ENCODE assay signal across 1 cellular context in the genomic region with DNA sequence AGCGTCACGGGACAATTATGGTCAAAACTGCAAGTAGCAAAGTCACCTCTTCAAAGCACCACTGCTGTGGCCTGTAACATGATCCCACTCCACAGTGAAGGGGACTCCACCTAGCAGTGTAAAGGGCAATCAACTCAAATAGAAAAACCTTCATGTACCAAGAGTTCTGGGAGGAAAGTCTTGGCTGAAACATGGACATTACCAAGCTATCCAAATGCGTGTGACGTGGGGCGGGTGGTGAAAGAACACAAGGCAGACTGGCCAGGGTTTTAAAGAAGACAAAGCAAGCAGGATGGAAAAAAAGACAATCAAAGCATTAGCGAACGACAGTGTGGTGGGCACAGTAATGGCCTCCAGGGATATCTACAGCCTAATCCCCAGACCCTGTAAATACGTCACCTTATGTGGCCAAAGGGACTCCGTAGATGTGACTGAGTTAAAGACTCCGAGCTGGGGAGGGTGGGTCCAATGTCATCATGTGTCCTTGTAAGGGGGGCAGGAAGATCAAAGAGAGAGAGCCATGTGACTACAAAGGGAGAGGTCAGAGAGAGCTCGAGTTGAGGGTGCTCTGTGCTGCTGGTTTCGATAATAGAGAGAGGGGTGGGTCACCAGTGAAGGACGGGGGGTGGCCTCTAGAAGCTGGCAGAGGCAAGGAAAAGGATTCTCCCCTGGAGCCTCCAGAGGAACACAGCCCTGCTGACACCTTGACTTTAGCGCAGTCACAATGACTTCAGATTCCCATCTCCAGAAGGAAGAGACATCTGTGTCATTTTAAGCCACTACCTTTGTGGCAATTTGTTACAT.
TF ChIP-seq lines count a peak whose summit lies in the region.

No MANE protein-coding gene starts in this region.

TF ChIP-seq in HepG2, 621 proteins besides CTCF, POLR2A, EP300 and RAD21 (continues in another document):
- TF ChIP-seq, protein P1, sequence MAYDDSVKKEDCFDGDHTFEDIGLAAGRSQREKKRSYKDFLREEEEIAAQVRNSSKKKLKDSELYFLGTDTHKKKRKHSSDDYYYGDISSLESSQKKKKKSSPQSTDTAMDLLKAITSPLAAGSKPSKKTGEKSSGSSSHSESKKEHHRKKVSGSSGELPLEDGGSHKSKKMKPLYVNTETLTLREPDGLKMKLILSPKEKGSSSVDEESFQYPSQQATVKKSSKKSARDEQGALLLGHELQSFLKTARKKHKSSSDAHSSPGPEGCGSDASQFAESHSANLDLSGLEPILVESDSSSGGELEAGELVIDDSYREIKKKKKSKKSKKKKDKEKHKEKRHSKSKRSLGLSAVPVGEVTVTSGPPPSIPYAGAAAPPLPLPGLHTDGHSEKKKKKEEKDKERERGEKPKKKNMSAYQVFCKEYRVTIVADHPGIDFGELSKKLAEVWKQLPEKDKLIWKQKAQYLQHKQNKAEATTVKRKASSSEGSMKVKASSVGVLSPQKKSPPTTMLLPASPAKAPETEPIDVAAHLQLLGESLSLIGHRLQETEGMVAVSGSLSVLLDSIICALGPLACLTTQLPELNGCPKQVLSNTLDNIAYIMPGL (CRISPR knock-in tag; IDR thresholded peaks at IDR 0.05; ENCODE audit: borderline replicate concordance in 1 of 2, low read depth in 1 of 2): peak in 1 of 2 experiments; percentile 55; a peak in 1 of 4 replicates
- TF ChIP-seq ZFP37 (CRISPR knock-in tag; IDR thresholded peaks at IDR 0.05; ENCODE audit: borderline replicate concordance): no peak
- TF ChIP-seq, protein P2, sequence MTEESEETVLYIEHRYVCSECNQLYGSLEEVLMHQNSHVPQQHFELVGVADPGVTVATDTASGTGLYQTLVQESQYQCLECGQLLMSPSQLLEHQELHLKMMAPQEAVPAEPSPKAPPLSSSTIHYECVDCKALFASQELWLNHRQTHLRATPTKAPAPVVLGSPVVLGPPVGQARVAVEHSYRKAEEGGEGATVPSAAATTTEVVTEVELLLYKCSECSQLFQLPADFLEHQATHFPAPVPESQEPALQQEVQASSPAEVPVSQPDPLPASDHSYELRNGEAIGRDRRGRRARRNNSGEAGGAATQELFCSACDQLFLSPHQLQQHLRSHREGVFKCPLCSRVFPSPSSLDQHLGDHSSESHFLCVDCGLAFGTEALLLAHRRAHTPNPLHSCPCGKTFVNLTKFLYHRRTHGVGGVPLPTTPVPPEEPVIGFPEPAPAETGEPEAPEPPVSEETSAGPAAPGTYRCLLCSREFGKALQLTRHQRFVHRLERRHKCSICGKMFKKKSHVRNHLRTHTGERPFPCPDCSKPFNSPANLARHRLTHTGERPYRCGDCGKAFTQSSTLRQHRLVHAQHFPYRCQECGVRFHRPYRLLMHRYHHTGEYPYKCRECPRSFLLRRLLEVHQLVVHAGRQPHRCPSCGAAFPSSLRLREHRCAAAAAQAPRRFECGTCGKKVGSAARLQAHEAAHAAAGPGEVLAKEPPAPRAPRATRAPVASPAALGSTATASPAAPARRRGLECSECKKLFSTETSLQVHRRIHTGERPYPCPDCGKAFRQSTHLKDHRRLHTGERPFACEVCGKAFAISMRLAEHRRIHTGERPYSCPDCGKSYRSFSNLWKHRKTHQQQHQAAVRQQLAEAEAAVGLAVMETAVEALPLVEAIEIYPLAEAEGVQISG (CRISPR knock-in tag; IDR thresholded peaks at IDR 0.05): no peak; the same call in 1 of the 2 replicates
- TF ChIP-seq HNRNPLL (IDR thresholded peaks at IDR 0.05; ENCODE audit: low read depth, low read length, poor library complexity, severe bottlenecking): no peak
- TF ChIP-seq, protein P3, sequence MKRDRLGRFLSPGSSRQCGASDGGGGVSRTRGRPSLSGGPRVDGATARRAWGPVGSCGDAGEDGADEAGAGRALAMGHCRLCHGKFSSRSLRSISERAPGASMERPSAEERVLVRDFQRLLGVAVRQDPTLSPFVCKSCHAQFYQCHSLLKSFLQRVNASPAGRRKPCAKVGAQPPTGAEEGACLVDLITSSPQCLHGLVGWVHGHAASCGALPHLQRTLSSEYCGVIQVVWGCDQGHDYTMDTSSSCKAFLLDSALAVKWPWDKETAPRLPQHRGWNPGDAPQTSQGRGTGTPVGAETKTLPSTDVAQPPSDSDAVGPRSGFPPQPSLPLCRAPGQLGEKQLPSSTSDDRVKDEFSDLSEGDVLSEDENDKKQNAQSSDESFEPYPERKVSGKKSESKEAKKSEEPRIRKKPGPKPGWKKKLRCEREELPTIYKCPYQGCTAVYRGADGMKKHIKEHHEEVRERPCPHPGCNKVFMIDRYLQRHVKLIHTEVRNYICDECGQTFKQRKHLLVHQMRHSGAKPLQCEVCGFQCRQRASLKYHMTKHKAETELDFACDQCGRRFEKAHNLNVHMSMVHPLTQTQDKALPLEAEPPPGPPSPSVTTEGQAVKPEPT (CRISPR knock-in tag; IDR thresholded peaks at IDR 0.05; ENCODE audit: low read depth): no peak
- peak; percentile 47; the same call in 1 of the 2 replicates for TF ChIP-seq ZNF7 (CRISPR knock-in tag; IDR thresholded peaks at IDR 0.05)
- no peak for TF ChIP-seq ZNF431 (CRISPR knock-in tag; IDR thresholded peaks at IDR 0.05; ENCODE audit: borderline replicate concordance, low read depth)
- peak; percentile 14; the same call in 1 of the 2 replicates for TF ChIP-seq FOXK2 (IDR thresholded peaks at IDR 0.05)
- no peak for TF ChIP-seq PCBP2 (optimal IDR thresholded peaks at IDR 0.05; ENCODE audit: low read depth, low read length, poor library complexity, severe bottlenecking)
- no peak for TF ChIP-seq ZNF207 (IDR thresholded peaks at IDR 0.05; ENCODE audit: borderline replicate concordance)
- TF ChIP-seq, protein P4, sequence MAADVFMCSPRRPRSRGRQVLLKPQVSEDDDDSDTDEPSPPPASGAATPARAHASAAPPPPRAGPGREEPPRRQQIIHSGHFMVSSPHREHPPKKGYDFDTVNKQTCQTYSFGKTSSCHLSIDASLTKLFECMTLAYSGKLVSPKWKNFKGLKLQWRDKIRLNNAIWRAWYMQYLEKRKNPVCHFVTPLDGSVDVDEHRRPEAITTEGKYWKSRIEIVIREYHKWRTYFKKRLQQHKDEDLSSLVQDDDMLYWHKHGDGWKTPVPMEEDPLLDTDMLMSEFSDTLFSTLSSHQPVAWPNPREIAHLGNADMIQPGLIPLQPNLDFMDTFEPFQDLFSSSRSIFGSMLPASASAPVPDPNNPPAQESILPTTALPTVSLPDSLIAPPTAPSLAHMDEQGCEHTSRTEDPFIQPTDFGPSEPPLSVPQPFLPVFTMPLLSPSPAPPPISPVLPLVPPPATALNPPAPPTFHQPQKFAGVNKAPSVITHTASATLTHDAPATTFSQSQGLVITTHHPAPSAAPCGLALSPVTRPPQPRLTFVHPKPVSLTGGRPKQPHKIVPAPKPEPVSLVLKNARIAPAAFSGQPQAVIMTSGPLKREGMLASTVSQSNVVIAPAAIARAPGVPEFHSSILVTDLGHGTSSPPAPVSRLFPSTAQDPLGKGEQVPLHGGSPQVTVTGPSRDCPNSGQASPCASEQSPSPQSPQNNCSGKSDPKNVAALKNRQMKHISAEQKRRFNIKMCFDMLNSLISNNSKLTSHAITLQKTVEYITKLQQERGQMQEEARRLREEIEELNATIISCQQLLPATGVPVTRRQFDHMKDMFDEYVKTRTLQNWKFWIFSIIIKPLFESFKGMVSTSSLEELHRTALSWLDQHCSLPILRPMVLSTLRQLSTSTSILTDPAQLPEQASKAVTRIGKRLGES (CRISPR knock-in tag; IDR thresholded peaks at IDR 0.05; ENCODE audit: borderline replicate concordance): no peak
- peak; percentile 78 for TF ChIP-seq TARDBP (CRISPR knock-in tag; IDR thresholded peaks at IDR 0.05)
- no peak for TF ChIP-seq SRSF1 (optimal IDR thresholded peaks at IDR 0.05; ENCODE audit: low read depth, low read length)
- TF ChIP-seq HIVEP1 (CRISPR knock-in tag; IDR thresholded peaks at IDR 0.05): peak; percentile 46; the same call in 1 of the 2 replicates
- TF ChIP-seq ZNF180 (CRISPR knock-in tag; IDR thresholded peaks at IDR 0.05; ENCODE audit: borderline replicate concordance, low read depth): peak; percentile 77; the same call in 1 of the 2 replicates
- TF ChIP-seq ZNF260 (CRISPR knock-in tag; IDR thresholded peaks at IDR 0.05; ENCODE audit: borderline replicate concordance, low read depth): no peak
- TF ChIP-seq KAT2B (IDR thresholded peaks at IDR 0.05; ENCODE audit: borderline replicate concordance, low read depth, low read length): no peak
- peak; percentile 92 for TF ChIP-seq ZNF350 (CRISPR knock-in tag; IDR thresholded peaks at IDR 0.05; ENCODE audit: borderline replicate concordance, low read depth)
- TF ChIP-seq KLF6 (CRISPR knock-in tag; IDR thresholded peaks at IDR 0.05): peak; percentile 89
- peak; percentile 55; the same call in 1 of the 2 replicates for TF ChIP-seq MAFF (IDR thresholded peaks at IDR 0.05; ENCODE audit: low read depth, low read length)
- TF ChIP-seq FLYWCH1 (CRISPR knock-in tag; IDR thresholded peaks at IDR 0.05): no peak
- TF ChIP-seq ATRX (CRISPR knock-in tag; IDR thresholded peaks at IDR 0.05; ENCODE audit: borderline replicate concordance): no peak
- TF ChIP-seq, protein P5, sequence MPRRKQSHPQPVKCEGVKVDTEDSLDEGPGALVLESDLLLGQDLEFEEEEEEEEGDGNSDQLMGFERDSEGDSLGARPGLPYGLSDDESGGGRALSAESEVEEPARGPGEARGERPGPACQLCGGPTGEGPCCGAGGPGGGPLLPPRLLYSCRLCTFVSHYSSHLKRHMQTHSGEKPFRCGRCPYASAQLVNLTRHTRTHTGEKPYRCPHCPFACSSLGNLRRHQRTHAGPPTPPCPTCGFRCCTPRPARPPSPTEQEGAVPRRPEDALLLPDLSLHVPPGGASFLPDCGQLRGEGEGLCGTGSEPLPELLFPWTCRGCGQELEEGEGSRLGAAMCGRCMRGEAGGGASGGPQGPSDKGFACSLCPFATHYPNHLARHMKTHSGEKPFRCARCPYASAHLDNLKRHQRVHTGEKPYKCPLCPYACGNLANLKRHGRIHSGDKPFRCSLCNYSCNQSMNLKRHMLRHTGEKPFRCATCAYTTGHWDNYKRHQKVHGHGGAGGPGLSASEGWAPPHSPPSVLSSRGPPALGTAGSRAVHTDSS (CRISPR knock-in tag; conservative IDR thresholded peaks at IDR 0.05): no peak
- peak; percentile 42; the same call in 1 of the 2 replicates for TF ChIP-seq MIER2 (CRISPR knock-in tag; IDR thresholded peaks at IDR 0.05)
- no peak; the same call in 1 of the 2 replicates for TF ChIP-seq ZNF383 (CRISPR knock-in tag; IDR thresholded peaks at IDR 0.05; ENCODE audit: borderline replicate concordance)
- no peak for TF ChIP-seq MBNL3 (CRISPR knock-in tag; conservative IDR thresholded peaks at IDR 0.05)
- TF ChIP-seq ERF (CRISPR knock-in tag; IDR thresholded peaks at IDR 0.05): no peak
- TF ChIP-seq ZSCAN30 (CRISPR knock-in tag; IDR thresholded peaks at IDR 0.05): no peak; the same call in 1 of the 2 replicates
- TF ChIP-seq STAT5B (CRISPR knock-in tag; IDR thresholded peaks at IDR 0.05): no peak
- TF ChIP-seq GATAD1 (CRISPR knock-in tag; IDR thresholded peaks at IDR 0.05): peak; percentile 59
- peak; percentile 46; the same call in 1 of the 2 replicates for TF ChIP-seq ZNF263 (CRISPR knock-in tag; IDR thresholded peaks at IDR 0.05)
- peak; percentile 20; the same call in 1 of the 2 replicates for TF ChIP-seq CBX5 (CRISPR knock-in tag; IDR thresholded peaks at IDR 0.05; ENCODE audit: borderline replicate concordance)
- TF ChIP-seq, protein P6, sequence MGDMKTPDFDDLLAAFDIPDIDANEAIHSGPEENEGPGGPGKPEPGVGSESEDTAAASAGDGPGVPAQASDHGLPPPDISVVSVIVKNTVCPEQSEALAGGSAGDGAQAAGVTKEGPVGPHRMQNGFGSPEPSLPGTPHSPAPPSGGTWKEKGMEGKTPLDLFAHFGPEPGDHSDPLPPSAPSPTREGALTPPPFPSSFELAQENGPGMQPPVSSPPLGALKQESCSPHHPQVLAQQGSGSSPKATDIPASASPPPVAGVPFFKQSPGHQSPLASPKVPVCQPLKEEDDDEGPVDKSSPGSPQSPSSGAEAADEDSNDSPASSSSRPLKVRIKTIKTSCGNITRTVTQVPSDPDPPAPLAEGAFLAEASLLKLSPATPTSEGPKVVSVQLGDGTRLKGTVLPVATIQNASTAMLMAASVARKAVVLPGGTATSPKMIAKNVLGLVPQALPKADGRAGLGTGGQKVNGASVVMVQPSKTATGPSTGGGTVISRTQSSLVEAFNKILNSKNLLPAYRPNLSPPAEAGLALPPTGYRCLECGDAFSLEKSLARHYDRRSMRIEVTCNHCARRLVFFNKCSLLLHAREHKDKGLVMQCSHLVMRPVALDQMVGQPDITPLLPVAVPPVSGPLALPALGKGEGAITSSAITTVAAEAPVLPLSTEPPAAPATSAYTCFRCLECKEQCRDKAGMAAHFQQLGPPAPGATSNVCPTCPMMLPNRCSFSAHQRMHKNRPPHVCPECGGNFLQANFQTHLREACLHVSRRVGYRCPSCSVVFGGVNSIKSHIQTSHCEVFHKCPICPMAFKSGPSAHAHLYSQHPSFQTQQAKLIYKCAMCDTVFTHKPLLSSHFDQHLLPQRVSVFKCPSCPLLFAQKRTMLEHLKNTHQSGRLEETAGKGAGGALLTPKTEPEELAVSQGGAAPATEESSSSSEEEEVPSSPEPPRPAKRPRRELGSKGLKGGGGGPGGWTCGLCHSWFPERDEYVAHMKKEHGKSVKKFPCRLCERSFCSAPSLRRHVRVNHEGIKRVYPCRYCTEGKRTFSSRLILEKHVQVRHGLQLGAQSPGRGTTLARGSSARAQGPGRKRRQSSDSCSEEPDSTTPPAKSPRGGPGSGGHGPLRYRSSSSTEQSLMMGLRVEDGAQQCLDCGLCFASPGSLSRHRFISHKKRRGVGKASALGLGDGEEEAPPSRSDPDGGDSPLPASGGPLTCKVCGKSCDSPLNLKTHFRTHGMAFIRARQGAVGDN (CRISPR knock-in tag; IDR thresholded peaks at IDR 0.05): no peak; the same call in 1 of the 2 replicates
- no peak for TF ChIP-seq SNRNP70 (IDR thresholded peaks at IDR 0.05; ENCODE audit: low read depth, low read length)
- TF ChIP-seq, protein P7, sequence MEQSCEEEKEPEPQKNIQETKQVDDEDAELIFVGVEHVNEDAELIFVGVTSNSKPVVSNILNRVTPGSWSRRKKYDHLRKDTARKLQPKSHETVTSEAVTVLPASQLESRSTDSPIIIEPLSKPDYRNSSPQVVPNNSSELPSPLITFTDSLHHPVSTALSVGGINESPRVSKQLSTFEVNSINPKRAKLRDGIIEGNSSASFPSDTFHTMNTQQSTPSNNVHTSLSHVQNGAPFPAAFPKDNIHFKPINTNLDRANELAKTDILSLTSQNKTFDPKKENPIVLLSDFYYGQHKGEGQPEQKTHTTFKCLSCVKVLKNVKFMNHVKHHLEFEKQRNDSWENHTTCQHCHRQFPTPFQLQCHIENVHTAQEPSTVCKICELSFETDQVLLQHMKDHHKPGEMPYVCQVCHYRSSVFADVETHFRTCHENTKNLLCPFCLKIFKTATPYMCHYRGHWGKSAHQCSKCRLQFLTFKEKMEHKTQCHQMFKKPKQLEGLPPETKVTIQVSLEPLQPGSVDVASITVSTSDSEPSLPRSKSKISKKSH (CRISPR knock-in tag; IDR thresholded peaks at IDR 0.05; ENCODE audit: borderline replicate concordance): no peak
